ENCODE assay signal across 8 cellular contexts in genomic region chrX:53223955-53224859, GRCh38. TPM values are rescaled to one million over a fixed set of nuclear protein-coding genes. Genes with fewer than 3 reads are reported as not detected.
A peak's percentile ranks its signal among the peaks of the same experiment; 100 is the strongest.
DNase-seq lines count a peak whose midpoint lies in the region; ATAC-seq and TF ChIP-seq lines count a peak whose summit lies in the region.

No MANE protein-coding gene starts in this region.

- peak overlapping the region; percentile 91 for H3K4me3 ChIP-seq in epithelial cell of proximal tubule (ENCODE audit: low read depth, low read length)

- H3K4me1 Mint-ChIP-seq in activated CD4-positive, alpha-beta T cell treated with anti-CD3 and anti-CD28 coated beads, Interleukin-2, amount 10 ng/mL, durations not matched to agents 7 days and 5 days: peaks cover 44% of the 10 kb centered on the region
- peaks cover 4 to 39% (median 36%) of the 10 kb centered on the region in 4 donors for H3K4me1 Mint-ChIP-seq in naive thymus-derived CD8-positive, alpha-beta T cell

- no peak for TF ChIP-seq CTCF in epithelial cell of proximal tubule (conservative IDR thresholded peaks at IDR 0.05; ENCODE audit: low read depth, low read length)

- H3K36me3 Mint-ChIP-seq in activated CD4-positive, alpha-beta T cell treated with anti-CD3 and anti-CD28 coated beads, Interleukin-2, amount 10 ng/mL, durations not matched to agents 7 days and 5 days (ENCODE audit: low read depth): peaks cover 16% of the 10 kb centered on the region
- H3K36me3 Mint-ChIP-seq in naive thymus-derived CD8-positive, alpha-beta T cell: peaks cover 0 to 17% (median 0%) of the 10 kb centered on the region in 3 donors

- peak overlapping the region; percentile 90 for H3K4me3 Mint-ChIP-seq in activated CD4-positive, alpha-beta T cell treated with anti-CD3 and anti-CD28 coated beads, Interleukin-2, amount 10 ng/mL, durations not matched to agents 7 days and 5 days
- H3K4me3 Mint-ChIP-seq in naive thymus-derived CD8-positive, alpha-beta T cell: peak overlapping the region; percentile 92 to 99 (median 96)

- DNase-seq in ELR (ENCODE audit: low read depth): peak; percentile 86
- peak; percentile 6 for DNase-seq in activated CD4-positive, alpha-beta T cell treated with anti-CD3 and anti-CD28 coated beads, Interleukin-2, amount 10 ng/mL, durations not matched to agents 7 days and 5 days
- DNase-seq in epithelial cell of proximal tubule (ENCODE audit: low read depth): peak; percentile 4
- DNase-seq in naive thymus-derived CD8-positive, alpha-beta T cell: peak in 6 of 10 donors; percentile 3 to 42 (median 25)
- DNase-seq in 8988T: no peak
- no peak for DNase-seq in NCI-H146 (lab: John Stamatoyannopoulos, UW)
- no peak for DNase-seq in NCI-H1417 treated with DMSO at 0.1 percent for 48 hours (lab: John Stamatoyannopoulos, UW)

- H3K9me3 Mint-ChIP-seq in activated CD4-positive, alpha-beta T cell treated with anti-CD3 and anti-CD28 coated beads, Interleukin-2, amount 10 ng/mL, durations not matched to agents 7 days and 5 days: no peaks in the 10 kb centered on the region
- H3K9me3 Mint-ChIP-seq in naive thymus-derived CD8-positive, alpha-beta T cell: peaks cover 0 to 3% (median 0%) of the 10 kb centered on the region in 9 donors

- H3K27me3 Mint-ChIP-seq in activated CD4-positive, alpha-beta T cell treated with anti-CD3 and anti-CD28 coated beads, Interleukin-2, amount 10 ng/mL, durations not matched to agents 7 days and 5 days: no peaks in the 10 kb centered on the region
- no peaks in the 10 kb centered on the region for H3K27me3 Mint-ChIP-seq in naive thymus-derived CD8-positive, alpha-beta T cell

- POLR2A ChIA-PET in activated CD4-positive, alpha-beta T cell treated with anti-CD3 and anti-CD28 coated beads, Interleukin-2, amount 10 ng/mL, durations not matched to agents 7 days and 5 days (lab: Charles Lee): no interaction called here
- POLR2A ChIA-PET in naive thymus-derived CD8-positive, alpha-beta T cell (lab: Charles Lee): interaction anchor here (1.4 to 2.7 kb wide), 4 partner anchors 8 to 142 kb away, joined by 3 to 19 read pairs (median 6); partner anchors contain the start of gene TSPYL2

- peak overlapping the region; percentile 98 for H3K27ac Mint-ChIP-seq in activated CD4-positive, alpha-beta T cell treated with anti-CD3 and anti-CD28 coated beads, Interleukin-2, amount 10 ng/mL, durations not matched to agents 7 days and 5 days
- H3K27ac Mint-ChIP-seq in naive thymus-derived CD8-positive, alpha-beta T cell: peak overlapping the region; percentile 97 to 99 (median 99)

- CTCF ChIA-PET in activated CD4-positive, alpha-beta T cell treated with anti-CD3 and anti-CD28 coated beads, Interleukin-2, amount 10 ng/mL, durations not matched to agents 7 days and 5 days (lab: Charles Lee): interaction anchor here (0.8 kb wide), 1 partner anchor 23 kb away, joined by 3 read pairs; no protein-coding TSS in a partner anchor

- ATAC-seq in HG03135 (IDR thresholded peaks at IDR 0.05; ENCODE audit: unreplicated experiment): peak; percentile 11
- ATAC-seq in naive thymus-derived CD8-positive, alpha-beta T cell: peak; percentile 33 to 43

RNA-seq across cellular contexts. Expression of gene KDM5C, which starts 0.8 kb away (rescaled TPM):
- total RNA-seq in activated CD4-positive, alpha-beta T cell treated with anti-CD3 and anti-CD28 coated beads, Interleukin-2, amount 10 ng/mL, durations not matched to agents 7 days and 5 days: 10 to 100 TPM; 77.2 to 81.2 TPM
- total RNA-seq in epithelial cell of proximal tubule: 39.2 and 60.0 TPM in 2 replicates
- 100 to 1,000 TPM; 147 to 153 TPM for total RNA-seq in naive thymus-derived CD8-positive, alpha-beta T cell
- polyA plus RNA-seq in naive thymus-derived CD8-positive, alpha-beta T cell: 10 to 100 TPM; 21.0 to 26.5 (median 23.6) TPM

RNA-seq across cellular contexts. Expression of gene IQSEC2, which starts 57.2 kb away (rescaled TPM):
- total RNA-seq in activated CD4-positive, alpha-beta T cell treated with anti-CD3 and anti-CD28 coated beads, Interleukin-2, amount 10 ng/mL, durations not matched to agents 7 days and 5 days: under 1 TPM; 0.10 to 0.12 TPM
- total RNA-seq in epithelial cell of proximal tubule: 3.9 and 4.5 TPM in 2 replicates
- total RNA-seq in naive thymus-derived CD8-positive, alpha-beta T cell: under 1 TPM; 0.36 to 0.66 TPM
- under 1 TPM; 0.08 to 0.17 (median 0.13) TPM for polyA plus RNA-seq in naive thymus-derived CD8-positive, alpha-beta T cell

Comparison
In these comparisons a context has a peak if more than half of its experiments do, and no peak if none do; other contexts are left out.
1. DNase-seq: peak in ELR (single experiment), activated CD4-positive, alpha-beta T cell treated with anti-CD3 and anti-CD28 coated beads, Interleukin-2, amount 10 ng/mL, durations not matched to agents 7 days and 5 days (single experiment), epithelial cell of proximal tubule (single experiment) and naive thymus-derived CD8-positive, alpha-beta T cell (6 of 10); none in 8988T (single experiment), NCI-H146 (single experiment) and NCI-H1417 treated with DMSO at 0.1 percent for 48 hours (single experiment).